Comparison of ENCODE assay signal across 8 cellular contexts in genomic region chr12:53501615-53502181, GRCh38. TPM values are rescaled to one million over a fixed set of nuclear protein-coding genes. Genes with fewer than 3 reads are reported as not detected.
DNase-seq lines count a peak whose midpoint lies in the region; ATAC-seq and TF ChIP-seq lines count a peak whose summit lies in the region.

No MANE protein-coding gene starts in this region.

- intact Hi-C loops in natural killer cell (cut with micrococcal nuclease): loop anchor here (1.0 to 10.0 kb wide), 5 partner anchors 8 to 297 kb away; partner anchors contain the start of genes AAAS and ITGB7

- H3K4me1 ChIP-seq in BE2C: peaks cover 6% of the 10 kb centered on the region
- peaks cover 52% of the 10 kb centered on the region for H3K4me1 ChIP-seq in Karpas-422 (ENCODE audit: low read length)

- H3K79me2 ChIP-seq in Karpas-422 (ENCODE audit: low read length): peaks cover 41% of the 10 kb centered on the region

- H2AFZ ChIP-seq in Karpas-422 (ENCODE audit: low read length): no peak overlapping the region; the same call in 1 of the 2 replicates

- H3K27ac ChIP-seq in Karpas-422 (ENCODE audit: low read length): peak overlapping the region; percentile 84; the same call in 1 of the 2 replicates
- H3K27ac ChIP-seq in cingulate gyrus (ENCODE audit: low read depth, low read length): peak overlapping the region; percentile 99

- ATAC-seq in natural killer cell (no peak), HG02623 (IDR thresholded peaks at IDR 0.05; ENCODE audit: unreplicated experiment) (no peak), HG03432 (IDR thresholded peaks at IDR 0.05; ENCODE audit: unreplicated experiment) (no peak), HG03469 (IDR thresholded peaks at IDR 0.05; ENCODE audit: unreplicated experiment) (no peak)

- H3K36me3 ChIP-seq in BE2C (peaks cover 28% of the 10 kb centered on the region), Karpas-422 (ENCODE audit: insufficient read depth, low read length) (0 out of 2 replicates have a peak, but pooled peaks cover 3% of the 10 kb centered on the region)

- H3K27me3 ChIP-seq in BE2C: no peaks in the 10 kb centered on the region
- no peaks in the 10 kb centered on the region for H3K27me3 ChIP-seq in Karpas-422 (ENCODE audit: low read length)

- no peaks in the 10 kb centered on the region for H3K9me3 Mint-ChIP-seq in natural killer cell

- H3K27ac Mint-ChIP-seq in natural killer cell: peak overlapping the region; percentile 98 to 99

- H3K9ac ChIP-seq in Karpas-422 (ENCODE audit: low read length): peak overlapping the region; percentile 75

- peak overlapping the region; percentile 65 for H3K4me3 ChIP-seq in BE2C (ENCODE audit: low read depth, low read length)
- H3K4me3 ChIP-seq in Karpas-422 (ENCODE audit: low read length): peak overlapping the region; percentile 73

- no peaks in the 10 kb centered on the region for H3K9me3 ChIP-seq in BE2C
- H3K9me3 ChIP-seq in Karpas-422 (ENCODE audit: low read length): no peaks in the 10 kb centered on the region

- peak overlapping the region; percentile 72 for H3K4me2 ChIP-seq in Karpas-422 (ENCODE audit: low read depth, low read length, poor library complexity, severe bottlenecking)

- no peaks in the 10 kb centered on the region for H3K36me3 Mint-ChIP-seq in natural killer cell

- DNase-seq in BE2C: no peak
- DNase-seq in Karpas-422: no peak
- no peak for DNase-seq in natural killer cell
- no peak for DNase-seq in NCI-H510A treated with DMSO at 0.1 percent for 48 hours (lab: John Stamatoyannopoulos, UW)

- no peaks in the 10 kb centered on the region for H3K9me2 ChIP-seq in Karpas-422 (replicated peaks; ENCODE audit: insufficient read depth, low read length)

- H3K4me1 Mint-ChIP-seq in natural killer cell: peaks cover 18 to 37% of the 10 kb centered on the region in 2 donors

- TF ChIP-seq CTCF in BE2C (IDR thresholded peaks at IDR 0.05; ENCODE audit: low read depth, low read length): no peak
- TF ChIP-seq CTCF in natural killer cell (IDR thresholded peaks at IDR 0.05): no peak

- no peaks in the 10 kb centered on the region for H3K27me3 Mint-ChIP-seq in natural killer cell (ENCODE audit: low read depth in 2 of 2)

- no peaks in the 10 kb centered on the region for H4K20me1 ChIP-seq in Karpas-422 (ENCODE audit: insufficient read depth, low read depth, low read length)

- peak overlapping the region; percentile 99 for H3K4me3 Mint-ChIP-seq in natural killer cell

RNA-seq across cellular contexts. Expression of gene TARBP2, which starts 0.6 kb away (rescaled TPM):
- polyA plus RNA-seq in BE2C (2012; ENCODE audit: insufficient read depth, insufficient read length, low read depth): 188 TPM
- 37.0 and 65.7 TPM in 2 replicates for total RNA-seq in Karpas-422 (2014; rRNA removed; shearing (Covaris generic); ENCODE audit: low replicate concordance)
- 10 to 100 TPM; 23.8 to 35.1 (median 33.7) TPM for total RNA-seq in natural killer cell

RNA-seq across cellular contexts. Expression of gene MAP3K12, which starts 2.4 kb away (rescaled TPM):
- 61.5 TPM for polyA plus RNA-seq in BE2C (2012; ENCODE audit: insufficient read depth, insufficient read length, low read depth)
- 21.9 and 24.8 TPM in 2 replicates for total RNA-seq in Karpas-422 (2014; rRNA removed; shearing (Covaris generic); ENCODE audit: low replicate concordance)
- 10 to 100 TPM; 15.3 to 21.8 (median 21.8) TPM for total RNA-seq in natural killer cell

RNA-seq across cellular contexts. Expression of gene NPFF, which starts 5.6 kb away (rescaled TPM):
- polyA plus RNA-seq in BE2C (2012; ENCODE audit: insufficient read depth, insufficient read length, low read depth): 4.2 TPM
- total RNA-seq in Karpas-422 (2014; rRNA removed; shearing (Covaris generic); ENCODE audit: low replicate concordance): 1.0 TPM in 1 of 2 replicates, not detected in the other
- not detected for total RNA-seq in natural killer cell

RNA-seq across cellular contexts. Expression of gene PCBP2, which starts 49.8 kb away (rescaled TPM):
- 985 TPM for polyA plus RNA-seq in BE2C (2012; ENCODE audit: insufficient read depth, insufficient read length, low read depth)
- total RNA-seq in Karpas-422 (2014; rRNA removed; shearing (Covaris generic); ENCODE audit: low replicate concordance): 340 and 447 TPM in 2 replicates
- 1,000 to 10,000 TPM in 1 of 3 donors, 100 to 1,000 TPM in 2; 910 to 1,083 (median 943) TPM for total RNA-seq in natural killer cell
